Comparison of ENCODE assay signal across 8 cellular contexts in genomic region chr11:72683782-72684200, GRCh38. TPM values are rescaled to one million over a fixed set of nuclear protein-coding genes. Genes with fewer than 3 reads are reported as not detected.
A peak's percentile ranks its signal among the peaks of the same experiment; 100 is the strongest.
DNase-seq lines count a peak whose midpoint lies in the region; ATAC-seq, FAIRE-seq and TF ChIP-seq lines count a peak whose summit lies in the region.

No MANE protein-coding gene starts in this region.

- H3K4me2 ChIP-seq in BLaER1 = peak overlapping the region; percentile 9; the same call in 1 of the 2 replicates

- H3K36me3 ChIP-seq in BLaER1 = peaks cover 59% of the 10 kb centered on the region
- peaks cover 17 to 21% of the 10 kb centered on the region in 2 donors for H3K36me3 ChIP-seq in thyroid gland

- H3K27me3 Mint-ChIP-seq in activated T-cell treated with anti-CD3 and anti-CD28 coated beads, Interleukin-2, amount 50 U/mL, for 4 hours (ENCODE audit: low read depth) = no peaks in the 10 kb centered on the region

- peaks cover 26% of the 10 kb centered on the region for H3K4me1 ChIP-seq in BLaER1
- no peaks in the 10 kb centered on the region for H3K4me1 ChIP-seq in thyroid gland

- WGBS in thyroid gland, 2 donors = 90 to 100% methylated on average over 2 to 4 of the region's 7 CpGs

- FAIRE-seq in H54 (lab: Jason Lieb, UNC) = no peak

- H3K27me3 ChIP-seq in BLaER1 = peaks cover 11% of the 10 kb centered on the region; the same call in 1 of the 2 replicates
- no peaks in the 10 kb centered on the region for H3K27me3 ChIP-seq in thyroid gland

- H3K9me3 ChIP-seq in BLaER1 = no peaks in the 10 kb centered on the region
- no peaks in the 10 kb centered on the region for H3K9me3 ChIP-seq in thyroid gland

- no peak overlapping the region for H3K9ac ChIP-seq in BLaER1

- H3K4me3 ChIP-seq in BLaER1 (no peak overlapping the region), thyroid gland (replicated peaks in 1 of 3) (no peak overlapping the region)

- H3K9me3 Mint-ChIP-seq in activated T-cell treated with anti-CD3 and anti-CD28 coated beads, Interleukin-2, amount 50 U/mL, for 4 hours = no peaks in the 10 kb centered on the region

- peak; percentile 66 to 68 for ATAC-seq in activated T-cell treated with anti-CD3 and anti-CD28 coated beads, Interleukin-2, amount 50 U/mL, for 4 hours
- ATAC-seq in GM19467 (IDR thresholded peaks at IDR 0.05; ENCODE audit: unreplicated experiment) = no peak

- peaks cover 19% of the 10 kb centered on the region for H3K4me1 Mint-ChIP-seq in activated T-cell treated with anti-CD3 and anti-CD28 coated beads, Interleukin-2, amount 50 U/mL, for 4 hours (ENCODE audit: low read depth)

- H3K27ac ChIP-seq in BLaER1 (no peak overlapping the region), thyroid gland (no peak overlapping the region)

- H4K20me1 ChIP-seq in BLaER1 = peaks cover 97% of the 10 kb centered on the region

- DNase-seq in H54 (ENCODE audit: insufficient read length, low spot score) (peak; percentile 74), OCI-M1 (lab: John Stamatoyannopoulos, UW) (peak; percentile 93), fibroblast of peridontal ligament (ENCODE audit: extremely low read depth) (peak; percentile 35), nucleus accumbens (lab: John Stamatoyannopoulos, UW) (peak in 44 of 56 donors; percentile 11 to 84 (median 40)), thyroid gland (peak; percentile 54 to 60)
- DNase-seq in activated T-cell treated with anti-CD3 and anti-CD28 coated beads, Interleukin-2, amount 50 U/mL, for 4 hours = peak; percentile 59

- intact Hi-C loops in thyroid gland (cut with DNase I) = loop anchor here (5.0 kb wide), 1 partner anchor 216 kb away; no protein-coding TSS in a partner anchor

- peak; percentile 69 to 94 (median 84) for TF ChIP-seq CTCF in thyroid gland (IDR thresholded peaks at IDR 0.05)

- H3K4me3 Mint-ChIP-seq in activated T-cell treated with anti-CD3 and anti-CD28 coated beads, Interleukin-2, amount 50 U/mL, for 4 hours = no peak overlapping the region

- peaks cover 3% of the 10 kb centered on the region for H3K36me3 Mint-ChIP-seq in activated T-cell treated with anti-CD3 and anti-CD28 coated beads, Interleukin-2, amount 50 U/mL, for 4 hours (ENCODE audit: insufficient read depth)

- TF ChIP-seq POLR2A in H54 (IDR thresholded peaks at IDR 0.05; ENCODE audit: low read depth, low read length) (no peak), thyroid gland (IDR thresholded peaks at IDR 0.05) (no peak)

RNA-seq across cellular contexts. Expression of gene PDE2A, which starts 9.6 kb away (rescaled TPM):
- total RNA-seq in activated T-cell treated with anti-CD3 and anti-CD28 coated beads, Interleukin-2, amount 50 U/mL, for 4 hours = under 1 TPM; 0.53 to 0.71 (median 0.60) TPM
- total RNA-seq in thyroid gland = 10 to 100 TPM; 40.2 to 69.6 (median 50.4) TPM

Comparison
In these comparisons a context has a peak if more than half of its experiments do, and no peak if none do; other contexts are left out.
1. DNase-seq: peak in every context shown above with its lines; median percentile 93 in OCI-M1; 74 in H54; 59 in activated T-cell treated with anti-CD3 and anti-CD28 coated beads, Interleukin-2, amount 50 U/mL, for 4 hours; 57 in thyroid gland; 40 in nucleus accumbens; 35 in fibroblast of peridontal ligament.
2. RNA of gene PDE2A, which starts 9.6 kb away (total RNA-seq): 40.2 to 69.6 TPM in thyroid gland; 0.53 to 0.71 TPM in activated T-cell treated with anti-CD3 and anti-CD28 coated beads, Interleukin-2, amount 50 U/mL, for 4 hours; every median in the first group is over 10 times any median in the second.